3 cellular contexts compared by ENCODE assay signal in genomic region chr15:71141572-71141971, GRCh38.
"Had no signal": no experiment of that assay in that cellular context is flagged by ENCODE, and none has a peak within 500 bp of the region (broad histone marks: within the 10 kb centered on the region; RNA-seq: fewer than 3 reads in every experiment).

No MANE protein-coding gene starts in this region.

- ATAC-seq: GM12878 had no signal

- DNase-seq: GDM1, GF-D8 had no signal

- H3K4me3 ChIP-seq: GM12878 had no signal
